8 cellular contexts compared by ENCODE assay signal in genomic region chr1:1908506-1908791, GRCh38. TPM values are rescaled to one million over a fixed set of nuclear protein-coding genes. Genes with fewer than 3 reads are reported as not detected.
DNase-seq lines count a peak whose midpoint lies in the region; ATAC-seq, FAIRE-seq and TF ChIP-seq lines count a peak whose summit lies in the region.

No MANE protein-coding gene starts in this region.

- ATAC-seq in DND-41 (ENCODE audit: insufficient read depth, low read depth) (no peak), HG03025 (IDR thresholded peaks at IDR 0.05; ENCODE audit: low FRiP score, unreplicated experiment) (peak; percentile 7), GM21528 (IDR thresholded peaks at IDR 0.05; ENCODE audit: low FRiP score, unreplicated experiment) (no peak)
- ATAC-seq in activated naive CD4-positive, alpha-beta T cell treated with anti-CD3 and anti-CD28 coated beads, Interleukin-2, amount 50 U/mL, for 72 hours = peak; percentile 9 to 12

- H3K27me3 ChIP-seq in DND-41 (ENCODE audit: insufficient read depth, low read length, poor library complexity) (no peaks in the 10 kb centered on the region), testis (no peaks in the 10 kb centered on the region)

- peak overlapping the region in 1 of 2 donors; percentile 81 for H3K27ac Mint-ChIP-seq in activated naive CD4-positive, alpha-beta T cell treated with anti-CD3 and anti-CD28 coated beads, Interleukin-2, amount 50 U/mL, for 72 hours

- no peaks in the 10 kb centered on the region for H3K36me3 Mint-ChIP-seq in activated naive CD4-positive, alpha-beta T cell treated with anti-CD3 and anti-CD28 coated beads, Interleukin-2, amount 50 U/mL, for 72 hours

- H2AFZ ChIP-seq in DND-41 (ENCODE audit: low read depth, low read length) = peak overlapping the region; percentile 96

- 5% methylated on average over 21 of the region's 21 CpGs; no CpG with 5 or more reads in 1 of the 2 donors for WGBS in testis, 2 donors

- no peak for TF ChIP-seq POLR2A in testis (IDR thresholded peaks at IDR 0.05)
- TF ChIP-seq POLR2A in H54 (IDR thresholded peaks at IDR 0.05; ENCODE audit: low read depth, low read length) = no peak

- H4K20me1 ChIP-seq in DND-41 (ENCODE audit: insufficient read depth, low read length) = no peaks in the 10 kb centered on the region

- H3K4me3 ChIP-seq in DND-41 (ENCODE audit: low read depth in 1 of 2, low read length in 2 of 2) (peak overlapping the region; percentile 40 to 63), kidney (ENCODE audit: low read length in 2 of 2) (peak overlapping the region; percentile 36 to 68), testis (peak overlapping the region; percentile 75)

- no peaks in the 10 kb centered on the region for H3K9me3 Mint-ChIP-seq in activated naive CD4-positive, alpha-beta T cell treated with anti-CD3 and anti-CD28 coated beads, Interleukin-2, amount 50 U/mL, for 72 hours

- H3K9ac ChIP-seq in DND-41 (ENCODE audit: low read depth, low read length) (peak overlapping the region; percentile 66), kidney (ENCODE audit: low read length in 2 of 2) (peak overlapping the region; percentile 65 to 69)

- intact Hi-C loops in kidney (cut with DNase I) = no loop called here
- intact Hi-C loops in testis (cut with DNase I; ENCODE audit: low total_unique reads) = loop anchor here (10.0 kb wide), 1 partner anchor 134 kb away; the partner anchor contains the start of gene NADK

- no peak for TF ChIP-seq CTCF in DND-41 (IDR thresholded peaks at IDR 0.05; ENCODE audit: borderline replicate concordance, extremely low read depth, low read length, poor library complexity, severe bottlenecking)
- TF ChIP-seq CTCF in kidney (IDR thresholded peaks at IDR 0.05; ENCODE audit: borderline replicate concordance, extremely low read depth, insufficient read depth) = no peak
- TF ChIP-seq CTCF in testis (IDR thresholded peaks at IDR 0.05) = no peak

- H3K27ac ChIP-seq in DND-41 (ENCODE audit: low read length) (peak overlapping the region; percentile 74), kidney (ENCODE audit: low read depth in 2 of 2, low read length in 2 of 2) (peak overlapping the region; percentile 33 to 71), testis (peak overlapping the region; percentile 63 to 88)

- H3K79me2 ChIP-seq in DND-41 (ENCODE audit: insufficient read depth, low read length) = no peaks in the 10 kb centered on the region

- H3K4me1 ChIP-seq in DND-41 (ENCODE audit: insufficient read depth, low read length) (peaks cover 20% of the 10 kb centered on the region), kidney (ENCODE audit: control insufficient read depth in 1 of 2, insufficient read depth in 1 of 2, low read depth in 1 of 2, low read length in 2 of 2) (peaks cover 0 to 13% of the 10 kb centered on the region in 2 donors), testis (peaks cover 11% of the 10 kb centered on the region)

- H3K36me3 ChIP-seq in DND-41 (ENCODE audit: insufficient read depth, low read length) = no peaks in the 10 kb centered on the region
- no peaks in the 10 kb centered on the region for H3K36me3 ChIP-seq in kidney (ENCODE audit: control insufficient read depth in 1 of 2, insufficient read depth in 2 of 2, low read length in 2 of 2)
- H3K36me3 ChIP-seq in testis (ENCODE audit: low read depth, missing control alignments) = no peaks in the 10 kb centered on the region

- H3K9me3 ChIP-seq in DND-41 (ENCODE audit: insufficient read depth, low read length, severe bottlenecking) (no peaks in the 10 kb centered on the region), kidney (ENCODE audit: control insufficient read depth in 1 of 2, low read length in 2 of 2) (no peaks in the 10 kb centered on the region), testis (no peaks in the 10 kb centered on the region)

- DNase-seq in DND-41 (no peak), kidney (peak; percentile 89), testis (no peak), NCI-H146 (lab: John Stamatoyannopoulos, UW) (no peak), H54 (ENCODE audit: insufficient read length, low spot score) (no peak)
- no peak for DNase-seq in activated naive CD4-positive, alpha-beta T cell treated with anti-CD3 and anti-CD28 coated beads, Interleukin-2, amount 50 U/mL, for 72 hours (ENCODE audit: low spot score in 2 of 2)

- H3K4me2 ChIP-seq in DND-41 (ENCODE audit: insufficient read depth, low read length) = peak overlapping the region; percentile 83

- no peak for FAIRE-seq in kidney (lab: Jason Lieb, UNC)
- no peak for FAIRE-seq in H54 (lab: Jason Lieb, UNC)

RNA-seq across cellular contexts. Expression of gene CALML6, which starts 6.6 kb away (rescaled TPM):
- total RNA-seq in activated naive CD4-positive, alpha-beta T cell treated with anti-CD3 and anti-CD28 coated beads, Interleukin-2, amount 50 U/mL, for 72 hours = 1 to 10 TPM; 1.4 to 2.6 TPM
- total RNA-seq in kidney = 0.13 TPM
- 1.2 TPM for polyA plus RNA-seq in kidney (ENCODE audit: insufficient read depth, low read depth, low replicate concordance)
- total RNA-seq in testis = 1 to 10 TPM; 1.2 to 2.1 TPM
- 0.96 TPM for polyA plus RNA-seq in testis (ENCODE audit: insufficient read depth, low read depth, low replicate concordance)

RNA-seq across cellular contexts. Expression of gene TMEM52, which starts 10.6 kb away (rescaled TPM):
- 1 to 10 TPM in 1 of 2 donors, under 1 TPM in 1; 0.64 to 1.5 TPM for total RNA-seq in activated naive CD4-positive, alpha-beta T cell treated with anti-CD3 and anti-CD28 coated beads, Interleukin-2, amount 50 U/mL, for 72 hours
- total RNA-seq in kidney (0.50 TPM), testis (100 to 1,000 TPM in 1 of 2 donors, 10 to 100 TPM in 1; 74.0 to 143 TPM)
- polyA plus RNA-seq in kidney (ENCODE audit: insufficient read depth, low read depth, low replicate concordance) (5.1 TPM), testis (ENCODE audit: insufficient read depth, low read depth, low replicate concordance) (40.8 TPM)

RNA-seq across cellular contexts. Expression of gene GNB1, which starts 17.6 kb away (rescaled TPM):
- 100 to 1,000 TPM; 267 to 358 TPM for total RNA-seq in activated naive CD4-positive, alpha-beta T cell treated with anti-CD3 and anti-CD28 coated beads, Interleukin-2, amount 50 U/mL, for 72 hours
- total RNA-seq in kidney = 347 TPM
- polyA plus RNA-seq in kidney (ENCODE audit: insufficient read depth, low read depth, low replicate concordance) = 144 TPM
- total RNA-seq in testis = 100 to 1,000 TPM; 223 to 240 TPM
- polyA plus RNA-seq in testis (ENCODE audit: insufficient read depth, low read depth, low replicate concordance) = 256 TPM

Comparison
In these comparisons a context has a peak if more than half of its experiments do, and no peak if none do; other contexts are left out.
1. ATAC-seq: peak in HG03025 (single experiment) and activated naive CD4-positive, alpha-beta T cell treated with anti-CD3 and anti-CD28 coated beads, Interleukin-2, amount 50 U/mL, for 72 hours (2 of 2); none in DND-41 (single experiment) and GM21528 (single experiment).
2. RNA of gene TMEM52, which starts 10.6 kb away (total RNA-seq): 74.0 to 143 TPM in testis; 0.64 to 1.5 TPM in activated naive CD4-positive, alpha-beta T cell treated with anti-CD3 and anti-CD28 coated beads, Interleukin-2, amount 50 U/mL, for 72 hours and 0.50 TPM in kidney (single experiment); every median in the first group is over 10 times any median in the second.
3. Peak in every context shown above with its lines, with median percentiles within 50 percentile points of each other: H3K27ac ChIP-seq and H3K4me3 ChIP-seq.